In the genomic region with DNA sequence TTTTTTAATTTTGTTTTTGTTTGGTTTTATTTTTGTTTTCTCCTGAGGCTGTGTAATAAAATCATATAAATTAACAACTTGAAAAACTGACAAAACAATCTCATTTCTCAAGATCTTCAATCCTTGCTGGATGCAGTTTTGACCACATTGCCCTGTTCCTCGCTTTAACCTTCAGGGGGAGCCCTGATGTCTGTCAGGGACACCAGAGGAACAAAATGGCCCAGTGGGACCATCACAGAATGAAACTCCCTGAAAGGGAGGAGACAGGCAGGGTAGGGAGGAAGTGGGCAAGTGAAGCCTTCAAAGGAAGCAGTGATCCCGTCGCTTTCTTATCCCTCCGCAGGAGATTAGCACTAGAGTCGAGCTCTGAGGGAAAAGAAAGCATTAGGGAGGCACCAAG, we compare ENCODE assay signal across 1 cellular context.
TF ChIP-seq lines count a peak whose summit lies in the region.

No MANE protein-coding gene starts in this region.

TF ChIP-seq in GM23338, 12 proteins besides CTCF, POLR2A, EP300 and RAD21 (continued from another document):
- TF ChIP-seq, protein P1, sequence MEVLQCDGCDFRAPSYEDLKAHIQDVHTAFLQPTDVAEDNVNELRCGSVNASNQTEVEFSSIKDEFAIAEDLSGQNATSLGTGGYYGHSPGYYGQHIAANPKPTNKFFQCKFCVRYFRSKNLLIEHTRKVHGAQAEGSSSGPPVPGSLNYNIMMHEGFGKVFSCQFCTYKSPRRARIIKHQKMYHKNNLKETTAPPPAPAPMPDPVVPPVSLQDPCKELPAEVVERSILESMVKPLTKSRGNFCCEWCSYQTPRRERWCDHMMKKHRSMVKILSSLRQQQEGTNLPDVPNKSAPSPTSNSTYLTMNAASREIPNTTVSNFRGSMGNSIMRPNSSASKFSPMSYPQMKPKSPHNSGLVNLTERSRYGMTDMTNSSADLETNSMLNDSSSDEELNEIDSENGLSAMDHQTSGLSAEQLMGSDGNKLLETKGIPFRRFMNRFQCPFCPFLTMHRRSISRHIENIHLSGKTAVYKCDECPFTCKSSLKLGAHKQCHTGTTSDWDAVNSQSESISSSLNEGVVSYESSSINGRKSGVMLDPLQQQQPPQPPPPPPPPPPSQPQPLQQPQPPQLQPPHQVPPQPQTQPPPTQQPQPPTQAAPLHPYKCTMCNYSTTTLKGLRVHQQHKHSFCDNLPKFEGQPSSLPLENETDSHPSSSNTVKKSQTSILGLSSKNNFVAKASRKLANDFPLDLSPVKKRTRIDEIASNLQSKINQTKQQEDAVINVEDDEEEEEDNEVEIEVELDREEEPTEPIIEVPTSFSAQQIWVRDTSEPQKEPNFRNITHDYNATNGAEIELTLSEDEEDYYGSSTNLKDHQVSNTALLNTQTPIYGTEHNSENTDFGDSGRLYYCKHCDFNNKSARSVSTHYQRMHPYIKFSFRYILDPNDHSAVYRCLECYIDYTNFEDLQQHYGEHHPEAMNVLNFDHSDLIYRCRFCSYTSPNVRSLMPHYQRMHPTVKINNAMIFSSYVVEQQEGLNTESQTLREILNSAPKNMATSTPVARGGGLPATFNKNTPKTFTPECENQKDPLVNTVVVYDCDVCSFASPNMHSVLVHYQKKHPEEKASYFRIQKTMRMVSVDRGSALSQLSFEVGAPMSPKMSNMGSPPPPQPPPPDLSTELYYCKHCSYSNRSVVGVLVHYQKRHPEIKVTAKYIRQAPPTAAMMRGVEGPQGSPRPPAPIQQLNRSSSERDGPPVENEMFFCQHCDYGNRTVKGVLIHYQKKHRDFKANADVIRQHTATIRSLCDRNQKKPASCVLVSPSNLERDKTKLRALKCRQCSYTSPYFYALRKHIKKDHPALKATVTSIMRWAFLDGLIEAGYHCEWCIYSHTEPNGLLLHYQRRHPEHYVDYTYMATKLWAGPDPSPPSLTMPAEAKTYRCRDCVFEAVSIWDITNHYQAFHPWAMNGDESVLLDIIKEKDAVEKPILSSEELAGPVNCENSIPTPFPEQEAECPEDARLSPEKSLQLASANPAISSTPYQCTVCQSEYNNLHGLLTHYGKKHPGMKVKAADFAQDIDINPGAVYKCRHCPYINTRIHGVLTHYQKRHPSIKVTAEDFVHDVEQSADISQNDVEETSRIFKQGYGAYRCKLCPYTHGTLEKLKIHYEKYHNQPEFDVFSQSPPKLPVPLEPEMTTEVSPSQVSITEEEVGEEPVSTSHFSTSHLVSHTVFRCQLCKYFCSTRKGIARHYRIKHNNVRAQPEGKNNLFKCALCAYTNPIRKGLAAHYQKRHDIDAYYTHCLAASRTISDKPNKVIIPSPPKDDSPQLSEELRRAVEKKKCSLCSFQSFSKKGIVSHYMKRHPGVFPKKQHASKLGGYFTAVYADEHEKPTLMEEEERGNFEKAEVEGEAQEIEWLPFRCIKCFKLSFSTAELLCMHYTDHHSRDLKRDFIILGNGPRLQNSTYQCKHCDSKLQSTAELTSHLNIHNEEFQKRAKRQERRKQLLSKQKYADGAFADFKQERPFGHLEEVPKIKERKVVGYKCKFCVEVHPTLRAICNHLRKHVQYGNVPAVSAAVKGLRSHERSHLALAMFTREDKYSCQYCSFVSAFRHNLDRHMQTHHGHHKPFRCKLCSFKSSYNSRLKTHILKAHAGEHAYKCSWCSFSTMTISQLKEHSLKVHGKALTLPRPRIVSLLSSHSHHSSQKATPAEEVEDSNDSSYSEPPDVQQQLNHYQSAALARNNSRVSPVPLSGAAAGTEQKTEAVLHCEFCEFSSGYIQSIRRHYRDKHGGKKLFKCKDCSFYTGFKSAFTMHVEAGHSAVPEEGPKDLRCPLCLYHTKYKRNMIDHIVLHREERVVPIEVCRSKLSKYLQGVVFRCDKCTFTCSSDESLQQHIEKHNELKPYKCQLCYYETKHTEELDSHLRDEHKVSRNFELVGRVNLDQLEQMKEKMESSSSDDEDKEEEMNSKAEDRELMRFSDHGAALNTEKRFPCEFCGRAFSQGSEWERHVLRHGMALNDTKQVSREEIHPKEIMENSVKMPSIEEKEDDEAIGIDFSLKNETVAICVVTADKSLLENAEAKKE (CRISPR knock-in tag; IDR thresholded peaks at IDR 0.05), result 0 out of 2 replicates have a peak, but pooled peaks have one; percentile 25
- TF ChIP-seq NANOG (IDR thresholded peaks at IDR 0.05; ENCODE audit: borderline replicate concordance) (no peak), ZNF114 (CRISPR knock-in tag; IDR thresholded peaks at IDR 0.05) (no peak), CREB1 (CRISPR knock-in tag; IDR thresholded peaks at IDR 0.05; ENCODE audit: low read depth) (no peak)
- TF ChIP-seq, protein P2, sequence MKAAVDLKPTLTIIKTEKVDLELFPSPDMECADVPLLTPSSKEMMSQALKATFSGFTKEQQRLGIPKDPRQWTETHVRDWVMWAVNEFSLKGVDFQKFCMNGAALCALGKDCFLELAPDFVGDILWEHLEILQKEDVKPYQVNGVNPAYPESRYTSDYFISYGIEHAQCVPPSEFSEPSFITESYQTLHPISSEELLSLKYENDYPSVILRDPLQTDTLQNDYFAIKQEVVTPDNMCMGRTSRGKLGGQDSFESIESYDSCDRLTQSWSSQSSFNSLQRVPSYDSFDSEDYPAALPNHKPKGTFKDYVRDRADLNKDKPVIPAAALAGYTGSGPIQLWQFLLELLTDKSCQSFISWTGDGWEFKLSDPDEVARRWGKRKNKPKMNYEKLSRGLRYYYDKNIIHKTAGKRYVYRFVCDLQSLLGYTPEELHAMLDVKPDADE (IDR thresholded peaks at IDR 0.05), result no peak
